Comparison of ENCODE assay signal across 2 cellular contexts in genomic region chr11:118275184-118275583, GRCh38.
TF ChIP-seq lines count a peak whose summit lies in the region.

No MANE protein-coding gene starts in this region.

TF ChIP-seq in SK-N-SH, 30 proteins besides CTCF, POLR2A, EP300 and RAD21:
- TF ChIP-seq REST (IDR thresholded peaks at IDR 0.05; ENCODE audit: low read depth, low read length) (no peak), PBX3 (IDR thresholded peaks at IDR 0.05) (no peak), YY1 (IDR thresholded peaks at IDR 0.05; ENCODE audit: low read depth) (no peak), GABPA (IDR thresholded peaks at IDR 0.05; ENCODE audit: low read depth) (peak; percentile 20; the same call in 1 of the 2 replicates)

TF ChIP-seq in SK-N-SH treated with all-trans-retinoic acid at 6 μM for 48 hours, 23 proteins besides CTCF, POLR2A, EP300 and RAD21 (continued from another document):
- TF ChIP-seq CSRNP3 (CRISPR knock-in tag; IDR thresholded peaks at IDR 0.05) (no peak), ESRRG (CRISPR knock-in tag; IDR thresholded peaks at IDR 0.05) (no peak), ZNF565 (CRISPR knock-in tag; conservative IDR thresholded peaks at IDR 0.05; ENCODE audit: low read depth) (no peak), TSHZ2 (CRISPR knock-in tag; IDR thresholded peaks at IDR 0.05) (no peak), BACH2 (CRISPR knock-in tag; IDR thresholded peaks at IDR 0.05; ENCODE audit: borderline replicate concordance) (no peak), SNAI2 (CRISPR knock-in tag; IDR thresholded peaks at IDR 0.05) (no peak), OSR1 (CRISPR knock-in tag; IDR thresholded peaks at IDR 0.05) (no peak), TOX (CRISPR knock-in tag; IDR thresholded peaks at IDR 0.05; ENCODE audit: borderline replicate concordance) (no peak)
TF ChIP-seq in SK-N-SH treated with all-trans-retinoic acid at 6 μM for 48 hours: peak in this region for 0.
